ENCODE assay signal across 15 cellular contexts in genomic region chr16:58123896-58124600, GRCh38. TPM values are rescaled to one million over a fixed set of nuclear protein-coding genes. Genes with fewer than 3 reads are reported as not detected.
A peak's percentile ranks its signal among the peaks of the same experiment; 100 is the strongest.
DNase-seq lines count a peak whose midpoint lies in the region; ATAC-seq, FAIRE-seq and TF ChIP-seq lines count a peak whose summit lies in the region.
"Had no signal": no experiment of that assay in that cellular context is flagged by ENCODE, and none has a peak within 500 bp of the region (broad histone marks: within the 10 kb centered on the region; RNA-seq: fewer than 3 reads in every experiment).

No MANE protein-coding gene starts in this region.

- H3K36me3 ChIP-seq in DND-41 (ENCODE audit: insufficient read depth, low read length) (peaks cover 16% of the 10 kb centered on the region), osteoblast (ENCODE audit: insufficient read depth, low read length) (no peaks in the 10 kb centered on the region), kidney (ENCODE audit: control insufficient read depth in 1 of 2, insufficient read depth in 2 of 2, low read length in 2 of 2) (no peaks in the 10 kb centered on the region)
- H3K36me3 ChIP-seq: ovary had no signal

- H3K9ac ChIP-seq in DND-41 (ENCODE audit: low read depth, low read length), result no peak overlapping the region
- peak overlapping the region in 1 of 2 donors; percentile 41 for H3K9ac ChIP-seq in kidney (ENCODE audit: low read length in 2 of 2)

- peaks cover 0 to 1% of the 10 kb centered on the region in 2 donors for H3K36me3 Mint-ChIP-seq in stimulated activated naive B cell treated with anti-CD40 and anti-IgM and Interleukin-4, amounts not matched to agents 10 μg/mL and 1 μg/mL and 100 μg/mL, for 72 hours

- H3K4me3 ChIP-seq in DND-41 (ENCODE audit: low read depth in 1 of 2, low read length in 2 of 2) (no peak overlapping the region), osteoblast (ENCODE audit: insufficient read depth, low read length) (no peak overlapping the region), kidney (ENCODE audit: low read length in 2 of 2) (no peak overlapping the region)
- H3K4me3 ChIP-seq: ovary had no signal

- DNase-seq in DND-41 (no peak), NCI-H1694 treated with DMSO at 0.1 percent for 48 hours (lab: John Stamatoyannopoulos, UW) (peak; percentile 22), dermis blood vessel endothelial cell (peak; percentile 54), osteoblast (ENCODE audit: insufficient read length, low spot score, missing footprints) (peak; percentile 26), kidney (no peak), T1000 (lab: John Stamatoyannopoulos, UW) (no peak)
- DNase-seq in stimulated activated naive B cell treated with anti-CD40 and anti-IgM and Interleukin-4, amounts not matched to agents 10 μg/mL and 1 μg/mL and 100 μg/mL, for 72 hours, result no peak
- DNase-seq: cerebellar nuclear complex; DMS153; foreskin melanocyte; kidney glomerular epithelial cell; ovary; stimulated activated CD4-positive, alpha-beta T cell treated with anti-CD3 and anti-CD28 coated beads, Interleukin-4, amount 100 ng/mL, for 1 hour had no signal

- H3K9me3 Mint-ChIP-seq in stimulated activated naive B cell treated with anti-CD40 and anti-IgM and Interleukin-4, amounts not matched to agents 10 μg/mL and 1 μg/mL and 100 μg/mL, for 72 hours, result no peaks in the 10 kb centered on the region
- H3K9me3 Mint-ChIP-seq: activated T-helper 2 cell treated with anti-CD3 and anti-CD28 coated beads, Interferon-gamma antibody, Interleukin-2, Interleukin-4, amounts not matched to agents 10 μg/mL and 5 μg/mL and 100 μg/mL, durations not matched to agents 14 hours and 24 hours and 36 hours had no signal

- H3K27ac ChIP-seq in DND-41 (ENCODE audit: low read length), result no peak overlapping the region
- peak overlapping the region; percentile 21 for H3K27ac ChIP-seq in osteoblast (ENCODE audit: low read depth, low read length)
- no peak overlapping the region for H3K27ac ChIP-seq in kidney (ENCODE audit: low read depth in 2 of 2, low read length in 2 of 2)
- H3K27ac ChIP-seq: ovary had no signal

- H4K20me1 ChIP-seq in DND-41 (ENCODE audit: insufficient read depth, low read length) (peaks cover 89% of the 10 kb centered on the region), osteoblast (ENCODE audit: insufficient read depth, low read length) (peaks cover 66% of the 10 kb centered on the region)

- TF ChIP-seq CTCF in DND-41 (IDR thresholded peaks at IDR 0.05; ENCODE audit: borderline replicate concordance, extremely low read depth, low read length, poor library complexity, severe bottlenecking) (no peak), osteoblast (IDR thresholded peaks at IDR 0.05; ENCODE audit: extremely low read depth, low read depth, low read length) (no peak), kidney (IDR thresholded peaks at IDR 0.05; ENCODE audit: borderline replicate concordance, extremely low read depth, insufficient read depth) (no peak)

- no peak overlapping the region for H3K27ac Mint-ChIP-seq in stimulated activated naive B cell treated with anti-CD40 and anti-IgM and Interleukin-4, amounts not matched to agents 10 μg/mL and 1 μg/mL and 100 μg/mL, for 72 hours
- H3K27ac Mint-ChIP-seq: activated T-helper 2 cell treated with anti-CD3 and anti-CD28 coated beads, Interferon-gamma antibody, Interleukin-2, Interleukin-4, amounts not matched to agents 10 μg/mL and 5 μg/mL and 100 μg/mL, durations not matched to agents 14 hours and 24 hours and 36 hours had no signal

- H3K4me2 ChIP-seq in DND-41 (ENCODE audit: insufficient read depth, low read length), result peak overlapping the region; percentile 28
- H3K4me2 ChIP-seq in osteoblast (ENCODE audit: insufficient read depth, low read length), result no peak overlapping the region

- H3K27me3 ChIP-seq in DND-41 (ENCODE audit: insufficient read depth, low read length, poor library complexity), result no peaks in the 10 kb centered on the region
- H3K27me3 ChIP-seq in osteoblast (ENCODE audit: insufficient read depth, low read length), result no peaks in the 10 kb centered on the region
- H3K27me3 ChIP-seq: ovary had no signal

- H3K9me3 ChIP-seq in DND-41 (ENCODE audit: insufficient read depth, low read length, severe bottlenecking) (no peaks in the 10 kb centered on the region), osteoblast (ENCODE audit: low read depth, low read length) (no peaks in the 10 kb centered on the region), kidney (ENCODE audit: control insufficient read depth in 1 of 2, low read length in 2 of 2) (no peaks in the 10 kb centered on the region)
- H3K9me3 ChIP-seq: ovary had no signal

- no peak for FAIRE-seq in kidney (lab: Jason Lieb, UNC)

- H3K4me1 Mint-ChIP-seq in stimulated activated naive B cell treated with anti-CD40 and anti-IgM and Interleukin-4, amounts not matched to agents 10 μg/mL and 1 μg/mL and 100 μg/mL, for 72 hours, result peaks cover 38 to 57% of the 10 kb centered on the region in 2 donors

- no peak for ATAC-seq in DND-41 (ENCODE audit: insufficient read depth, low read depth)
- ATAC-seq in GM18498 (IDR thresholded peaks at IDR 0.05; ENCODE audit: unreplicated experiment), result no peak
- ATAC-seq in stimulated activated naive B cell treated with anti-CD40 and anti-IgM and Interleukin-4, amounts not matched to agents 10 μg/mL and 1 μg/mL and 100 μg/mL, for 72 hours (replicated peaks), result no peak

- intact Hi-C loops in kidney (cut with DNase I), result loop anchor here (10.0 kb wide), 1 partner anchor 99 kb away; the partner anchor contains the start of gene MMP15

- peaks cover 57% of the 10 kb centered on the region for H3K4me1 ChIP-seq in DND-41 (ENCODE audit: insufficient read depth, low read length)
- peaks cover 57% of the 10 kb centered on the region for H3K4me1 ChIP-seq in osteoblast (ENCODE audit: insufficient read depth, low read length)
- peaks cover 33 to 49% of the 10 kb centered on the region in 2 donors for H3K4me1 ChIP-seq in kidney (ENCODE audit: control insufficient read depth in 1 of 2, insufficient read depth in 1 of 2, low read depth in 1 of 2, low read length in 2 of 2)

- H3K79me2 ChIP-seq in DND-41 (ENCODE audit: insufficient read depth, low read length) (peaks cover 99% of the 10 kb centered on the region), osteoblast (ENCODE audit: insufficient read depth, low read length) (peaks cover 89% of the 10 kb centered on the region)

- H3K4me3 Mint-ChIP-seq in stimulated activated naive B cell treated with anti-CD40 and anti-IgM and Interleukin-4, amounts not matched to agents 10 μg/mL and 1 μg/mL and 100 μg/mL, for 72 hours, result no peak overlapping the region

- H2AFZ ChIP-seq in DND-41 (ENCODE audit: low read depth, low read length), result no peak overlapping the region
- H2AFZ ChIP-seq in osteoblast (ENCODE audit: low read length), result no peak overlapping the region

- H3K27me3 Mint-ChIP-seq in stimulated activated naive B cell treated with anti-CD40 and anti-IgM and Interleukin-4, amounts not matched to agents 10 μg/mL and 1 μg/mL and 100 μg/mL, for 72 hours, result no peaks in the 10 kb centered on the region

RNA-seq across cellular contexts. Expression of gene CFAP20, which starts 5.1 kb away (rescaled TPM):
- total RNA-seq in dermis blood vessel endothelial cell (57.9 and 82.7 TPM in 2 replicates), osteoblast (22.4 and 26.1 TPM in 2 replicates), kidney (22.3 TPM)
- polyA plus RNA-seq in kidney (ENCODE audit: insufficient read depth, low read depth, low replicate concordance), result 33.3 TPM

Comparison
In these comparisons a context has a peak if more than half of its experiments do, and no peak if none do; other contexts are left out.
1. DNase-seq: peak in NCI-H1694 treated with DMSO at 0.1 percent for 48 hours (single experiment), dermis blood vessel endothelial cell (single experiment) and osteoblast (single experiment); none in DND-41 (single experiment), kidney (single experiment), stimulated activated naive B cell treated with anti-CD40 and anti-IgM and Interleukin-4, amounts not matched to agents 10 μg/mL and 1 μg/mL and 100 μg/mL, for 72 hours (single experiment) and T1000 (single experiment).